ENCODE assay signal across 4 cellular contexts in the genomic region with DNA sequence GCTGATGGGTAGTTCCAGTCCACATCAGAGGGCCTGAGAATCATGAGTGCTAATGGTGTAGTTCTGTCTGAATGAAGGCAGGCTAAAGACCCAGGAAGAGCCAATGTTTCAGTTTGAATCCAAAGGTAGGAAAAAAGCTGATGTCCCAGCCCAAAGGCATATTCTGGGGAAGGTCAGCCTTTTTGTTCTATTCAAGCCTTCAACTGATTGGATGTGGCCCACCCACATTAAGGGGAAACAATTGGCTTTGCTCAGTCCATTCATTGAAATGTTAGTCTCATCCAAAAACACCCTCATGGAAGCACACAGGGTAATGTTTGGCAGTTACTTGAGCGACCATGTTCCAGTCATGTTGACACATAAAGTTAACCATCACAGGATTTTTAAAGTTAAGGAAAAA.
A peak's percentile ranks its signal among the peaks of the same experiment; 100 is the strongest.
TF ChIP-seq lines count a peak whose summit lies in the region.

No MANE protein-coding gene starts in this region.

TF ChIP-seq in HEK293, 187 proteins besides CTCF, POLR2A, EP300 and RAD21:
- TF ChIP-seq ZNF549 (tag by site-specific recombination; IDR thresholded peaks at IDR 0.05) (no peak), IKZF3 (tag by site-specific recombination; IDR thresholded peaks at IDR 0.05) (no peak), ZNF10 (tag by site-specific recombination; IDR thresholded peaks at IDR 0.05) (peak; percentile 89), ZNF501 (tag by site-specific recombination; IDR thresholded peaks at IDR 0.05) (no peak), ZNF544 (tag by site-specific recombination; IDR thresholded peaks at IDR 0.05) (no peak)
- TF ChIP-seq, protein P1, sequence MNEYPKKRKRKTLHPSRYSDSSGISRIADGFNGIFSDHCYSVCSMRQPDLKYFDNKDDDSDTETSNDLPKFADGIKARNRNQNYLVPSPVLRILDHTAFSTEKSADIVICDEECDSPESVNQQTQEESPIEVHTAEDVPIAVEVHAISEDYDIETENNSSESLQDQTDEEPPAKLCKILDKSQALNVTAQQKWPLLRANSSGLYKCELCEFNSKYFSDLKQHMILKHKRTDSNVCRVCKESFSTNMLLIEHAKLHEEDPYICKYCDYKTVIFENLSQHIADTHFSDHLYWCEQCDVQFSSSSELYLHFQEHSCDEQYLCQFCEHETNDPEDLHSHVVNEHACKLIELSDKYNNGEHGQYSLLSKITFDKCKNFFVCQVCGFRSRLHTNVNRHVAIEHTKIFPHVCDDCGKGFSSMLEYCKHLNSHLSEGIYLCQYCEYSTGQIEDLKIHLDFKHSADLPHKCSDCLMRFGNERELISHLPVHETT (tag by site-specific recombination; IDR thresholded peaks at IDR 0.05), result no peak
TF ChIP-seq in HEK293: peak in this region for 1.

TF ChIP-seq in WTC11, 78 proteins besides CTCF, POLR2A, EP300 and RAD21:
- TF ChIP-seq ZNF416 (CRISPR knock-in tag; IDR thresholded peaks at IDR 0.05) (peak; percentile 69; the same call in 1 of the 2 replicates), OVOL2 (CRISPR knock-in tag; IDR thresholded peaks at IDR 0.05; ENCODE audit: borderline replicate concordance) (no peak), MYBL2 (CRISPR knock-in tag; IDR thresholded peaks at IDR 0.05) (no peak), ZNF317 (CRISPR knock-in tag; IDR thresholded peaks at IDR 0.05; ENCODE audit: borderline replicate concordance, low read depth) (no peak)
- TF ChIP-seq, protein P2, sequence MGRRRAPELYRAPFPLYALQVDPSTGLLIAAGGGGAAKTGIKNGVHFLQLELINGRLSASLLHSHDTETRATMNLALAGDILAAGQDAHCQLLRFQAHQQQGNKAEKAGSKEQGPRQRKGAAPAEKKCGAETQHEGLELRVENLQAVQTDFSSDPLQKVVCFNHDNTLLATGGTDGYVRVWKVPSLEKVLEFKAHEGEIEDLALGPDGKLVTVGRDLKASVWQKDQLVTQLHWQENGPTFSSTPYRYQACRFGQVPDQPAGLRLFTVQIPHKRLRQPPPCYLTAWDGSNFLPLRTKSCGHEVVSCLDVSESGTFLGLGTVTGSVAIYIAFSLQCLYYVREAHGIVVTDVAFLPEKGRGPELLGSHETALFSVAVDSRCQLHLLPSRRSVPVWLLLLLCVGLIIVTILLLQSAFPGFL (CRISPR knock-in tag; IDR thresholded peaks at IDR 0.05; ENCODE audit: borderline replicate concordance), result no peak
- TF ChIP-seq, protein P3, sequence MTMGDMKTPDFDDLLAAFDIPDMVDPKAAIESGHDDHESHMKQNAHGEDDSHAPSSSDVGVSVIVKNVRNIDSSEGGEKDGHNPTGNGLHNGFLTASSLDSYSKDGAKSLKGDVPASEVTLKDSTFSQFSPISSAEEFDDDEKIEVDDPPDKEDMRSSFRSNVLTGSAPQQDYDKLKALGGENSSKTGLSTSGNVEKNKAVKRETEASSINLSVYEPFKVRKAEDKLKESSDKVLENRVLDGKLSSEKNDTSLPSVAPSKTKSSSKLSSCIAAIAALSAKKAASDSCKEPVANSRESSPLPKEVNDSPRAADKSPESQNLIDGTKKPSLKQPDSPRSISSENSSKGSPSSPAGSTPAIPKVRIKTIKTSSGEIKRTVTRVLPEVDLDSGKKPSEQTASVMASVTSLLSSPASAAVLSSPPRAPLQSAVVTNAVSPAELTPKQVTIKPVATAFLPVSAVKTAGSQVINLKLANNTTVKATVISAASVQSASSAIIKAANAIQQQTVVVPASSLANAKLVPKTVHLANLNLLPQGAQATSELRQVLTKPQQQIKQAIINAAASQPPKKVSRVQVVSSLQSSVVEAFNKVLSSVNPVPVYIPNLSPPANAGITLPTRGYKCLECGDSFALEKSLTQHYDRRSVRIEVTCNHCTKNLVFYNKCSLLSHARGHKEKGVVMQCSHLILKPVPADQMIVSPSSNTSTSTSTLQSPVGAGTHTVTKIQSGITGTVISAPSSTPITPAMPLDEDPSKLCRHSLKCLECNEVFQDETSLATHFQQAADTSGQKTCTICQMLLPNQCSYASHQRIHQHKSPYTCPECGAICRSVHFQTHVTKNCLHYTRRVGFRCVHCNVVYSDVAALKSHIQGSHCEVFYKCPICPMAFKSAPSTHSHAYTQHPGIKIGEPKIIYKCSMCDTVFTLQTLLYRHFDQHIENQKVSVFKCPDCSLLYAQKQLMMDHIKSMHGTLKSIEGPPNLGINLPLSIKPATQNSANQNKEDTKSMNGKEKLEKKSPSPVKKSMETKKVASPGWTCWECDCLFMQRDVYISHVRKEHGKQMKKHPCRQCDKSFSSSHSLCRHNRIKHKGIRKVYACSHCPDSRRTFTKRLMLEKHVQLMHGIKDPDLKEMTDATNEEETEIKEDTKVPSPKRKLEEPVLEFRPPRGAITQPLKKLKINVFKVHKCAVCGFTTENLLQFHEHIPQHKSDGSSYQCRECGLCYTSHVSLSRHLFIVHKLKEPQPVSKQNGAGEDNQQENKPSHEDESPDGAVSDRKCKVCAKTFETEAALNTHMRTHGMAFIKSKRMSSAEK (CRISPR knock-in tag; IDR thresholded peaks at IDR 0.05; ENCODE audit: borderline replicate concordance), result no peak

TF ChIP-seq in K562, 482 proteins besides CTCF, POLR2A, EP300 and RAD21 (continued from another document):
- TF ChIP-seq CTBP1 (IDR thresholded peaks at IDR 0.05; ENCODE audit: borderline replicate concordance) (no peak), PHF21A (IDR thresholded peaks at IDR 0.05; ENCODE audit: borderline replicate concordance, low read depth) (no peak)

TF ChIP-seq in HEK293T, 16 proteins besides CTCF, POLR2A, EP300 and RAD21 (continued from another document):
- TF ChIP-seq L3MBTL2 (conservative IDR thresholded peaks at IDR 0.05) (no peak), BHLHE40 (IDR thresholded peaks at IDR 0.05; ENCODE audit: borderline replicate concordance) (no peak), NFRKB (IDR thresholded peaks at IDR 0.05) (no peak), FOXA1 (IDR thresholded peaks at IDR 0.05) (no peak), FOXM1 (IDR thresholded peaks at IDR 0.05; ENCODE audit: borderline replicate concordance) (no peak), FOXK2 (IDR thresholded peaks at IDR 0.05) (no peak)
